In the genomic region with DNA sequence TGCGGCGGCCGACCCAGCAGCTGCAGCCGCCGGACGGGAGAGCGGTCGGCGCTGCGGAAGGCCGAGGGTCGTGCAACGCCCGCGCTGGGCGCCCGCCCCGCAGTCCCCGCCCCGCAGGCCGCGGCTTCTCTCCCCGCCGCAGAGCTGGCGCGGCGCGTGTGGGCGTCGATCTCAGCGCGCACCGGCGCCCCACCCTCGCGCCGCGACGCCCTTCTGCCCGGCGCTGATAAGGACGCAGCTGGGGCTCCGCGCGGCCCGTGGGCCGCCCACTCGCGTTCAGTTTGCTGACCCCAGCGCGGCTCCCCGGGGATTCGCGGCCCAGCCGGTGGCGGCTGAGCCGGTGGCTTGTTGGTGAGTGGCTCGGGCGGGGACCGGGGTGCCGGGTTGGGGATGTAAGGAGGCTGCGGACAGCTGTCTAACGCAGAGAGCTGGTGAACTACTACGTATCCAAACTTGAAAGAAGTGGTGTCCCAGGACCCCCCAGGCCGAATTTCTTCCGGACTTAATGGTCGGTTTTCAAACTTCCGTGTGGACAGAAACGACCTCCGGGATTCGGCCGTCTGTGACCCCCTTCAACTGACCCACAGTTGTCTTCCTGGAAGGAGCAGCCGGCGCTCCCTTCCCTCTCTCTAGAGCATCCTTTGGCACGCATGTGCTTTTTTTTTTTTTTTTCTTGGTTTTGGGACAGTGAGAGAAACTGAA, we compare ENCODE assay signal across 8 cellular contexts. TPM values are rescaled to one million over a fixed set of nuclear protein-coding genes. Genes with fewer than 3 reads are reported as not detected.
DNase-seq lines count a peak whose midpoint lies in the region; ATAC-seq, FAIRE-seq and TF ChIP-seq lines count a peak whose summit lies in the region.

No MANE protein-coding gene starts in this region.

- TF ChIP-seq CTCF in Caco-2 (IDR thresholded peaks at IDR 0.05; ENCODE audit: insufficient read depth in 1 of 2, low read depth in 1 of 2, low read length in 1 of 2, severe bottlenecking in 1 of 2, unreplicated experiment in 1 of 2) (no peak), liver (IDR thresholded peaks at IDR 0.05; ENCODE audit: low read depth, low read length, missing input control) (no peak)

- POLR2A ChIA-PET in Caco-2 (lab: Charles Lee): no interaction called here

- peaks cover 7% of the 10 kb centered on the region for H3K4me1 Mint-ChIP-seq in Caco-2 (ENCODE audit: low read depth, unreplicated experiment)
- peaks cover 21% of the 10 kb centered on the region for H3K4me1 Mint-ChIP-seq in dendritic cell treated with granulocyte-macrophage colony-stimulating factor and Interleukin-4, amounts not matched to agents 40 ng/mL and 50 ng/mL, for 4 days (ENCODE audit: low read depth)
- H3K4me1 Mint-ChIP-seq in stimulated activated effector memory CD8-positive, alpha-beta T cell treated with anti-CD3 and anti-CD28 coated beads, Interleukin-12 subunit alpha, Interleukin-12 subunit beta, amount 100 ng/mL, for 72 hours: peaks cover 24% of the 10 kb centered on the region

- FAIRE-seq in H54 (lab: Jason Lieb, UNC): no peak

- peaks cover 14% of the 10 kb centered on the region for H3K36me3 Mint-ChIP-seq in Caco-2 (ENCODE audit: insufficient read depth, unreplicated experiment)
- no peaks in the 10 kb centered on the region for H3K36me3 Mint-ChIP-seq in dendritic cell treated with granulocyte-macrophage colony-stimulating factor and Interleukin-4, amounts not matched to agents 40 ng/mL and 50 ng/mL, for 4 days (ENCODE audit: low read depth)
- H3K36me3 Mint-ChIP-seq in stimulated activated effector memory CD8-positive, alpha-beta T cell treated with anti-CD3 and anti-CD28 coated beads, Interleukin-12 subunit alpha, Interleukin-12 subunit beta, amount 100 ng/mL, for 72 hours: peaks cover 7% of the 10 kb centered on the region

- peak; percentile 60 for ATAC-seq in stimulated activated effector memory CD8-positive, alpha-beta T cell treated with anti-CD3 and anti-CD28 coated beads, Interleukin-12 subunit alpha, Interleukin-12 subunit beta, amount 100 ng/mL, for 72 hours
- no peak for ATAC-seq in HG03442 (IDR thresholded peaks at IDR 0.05; ENCODE audit: unreplicated experiment)
- ATAC-seq in GM19395 (IDR thresholded peaks at IDR 0.05; ENCODE audit: unreplicated experiment): no peak

- H3K27me3 ChIP-seq in Caco-2 (replicated peaks; ENCODE audit: control insufficient read depth, insufficient read depth, low read length) (no peaks in the 10 kb centered on the region; the same call in 1 of the 2 replicates), SJSA1 (replicated peaks) (peaks cover 79% of the 10 kb centered on the region), liver (ENCODE audit: control insufficient read depth in 4 of 4, insufficient read depth in 4 of 4, low read length in 3 of 4) (peaks cover 0 to 5% (median 2%) of the 10 kb centered on the region in 4 donors)

- no peak overlapping the region for H3K27ac Mint-ChIP-seq in Caco-2 (ENCODE audit: unreplicated experiment)
- H3K27ac Mint-ChIP-seq in dendritic cell treated with granulocyte-macrophage colony-stimulating factor and Interleukin-4, amounts not matched to agents 40 ng/mL and 50 ng/mL, for 4 days: no peak overlapping the region
- no peak overlapping the region for H3K27ac Mint-ChIP-seq in stimulated activated effector memory CD8-positive, alpha-beta T cell treated with anti-CD3 and anti-CD28 coated beads, Interleukin-12 subunit alpha, Interleukin-12 subunit beta, amount 100 ng/mL, for 72 hours

- DNase-seq in Caco-2 (peak in 1 of 2 experiments; percentile 28), H54 (ENCODE audit: insufficient read length, low spot score) (peak; percentile 31), SJSA1 (ENCODE audit: low read depth in 1 of 2, low spot score in 2 of 2) (peak in 1 of 2 experiments; percentile 52)
- peak in 1 of 2 donors; percentile 59 for DNase-seq in stimulated activated effector memory CD8-positive, alpha-beta T cell treated with anti-CD3 and anti-CD28 coated beads, Interleukin-12 subunit alpha, Interleukin-12 subunit beta, amount 100 ng/mL, for 72 hours (ENCODE audit: low spot score in 2 of 2)

- H3K4me1 ChIP-seq in Caco-2 (no peaks in the 10 kb centered on the region), SJSA1 (replicated peaks) (peaks cover 21% of the 10 kb centered on the region), liver (ENCODE audit: control insufficient read depth in 4 of 4, insufficient read depth in 4 of 4, low read length in 3 of 4) (peaks cover 15 to 31% (median 26%) of the 10 kb centered on the region in 4 donors)

- peaks cover 4% of the 10 kb centered on the region for H3K27me3 Mint-ChIP-seq in Caco-2 (ENCODE audit: insufficient read depth, unreplicated experiment)
- peaks cover 73% of the 10 kb centered on the region for H3K27me3 Mint-ChIP-seq in dendritic cell treated with granulocyte-macrophage colony-stimulating factor and Interleukin-4, amounts not matched to agents 40 ng/mL and 50 ng/mL, for 4 days

- no peak for TF ChIP-seq RAD21 in liver (IDR thresholded peaks at IDR 0.05)

- peak overlapping the region; percentile 71 for H3K4me3 Mint-ChIP-seq in Caco-2 (ENCODE audit: unreplicated experiment)
- H3K4me3 Mint-ChIP-seq in dendritic cell treated with granulocyte-macrophage colony-stimulating factor and Interleukin-4, amounts not matched to agents 40 ng/mL and 50 ng/mL, for 4 days: peak overlapping the region; percentile 66
- H3K4me3 Mint-ChIP-seq in stimulated activated effector memory CD8-positive, alpha-beta T cell treated with anti-CD3 and anti-CD28 coated beads, Interleukin-12 subunit alpha, Interleukin-12 subunit beta, amount 100 ng/mL, for 72 hours: peak overlapping the region; percentile 64

- H3K27ac ChIP-seq in SJSA1 (no peak overlapping the region), liver (ENCODE audit: low read depth in 1 of 2, low read length in 2 of 2) (no peak overlapping the region)

- no TSS peak for BruUV-seq in Caco-2 (replicated peaks; lab: Mats Ljungman, UMichigan)

- CTCF ChIA-PET in Caco-2 (lab: Charles Lee): no interaction called here

- H3K4me3 ChIP-seq in Caco-2 (ENCODE audit: low read depth, low read length) (peak overlapping the region; percentile 60), SJSA1 (peak overlapping the region; percentile 43), liver (ENCODE audit: low read depth in 1 of 3, low read length in 3 of 3) (peak overlapping the region in 2 of 3 donors; percentile 59 to 70)

- intact Hi-C loops in Caco-2 (cut with micrococcal nuclease; ENCODE audit: unreplicated experiment): loop anchor here (5.0 kb wide), 4 partner anchors 60 to 145 kb away; no protein-coding TSS in a partner anchor
- intact Hi-C loops in dendritic cell treated with granulocyte-macrophage colony-stimulating factor and Interleukin-4, amounts not matched to agents 40 ng/mL and 50 ng/mL, for 4 days (cut with micrococcal nuclease): no loop called here

- TF ChIP-seq POLR2A in H54 (IDR thresholded peaks at IDR 0.05; ENCODE audit: low read depth, low read length): 0 out of 2 replicates have a peak, but pooled peaks have one; percentile 25

- H3K9ac ChIP-seq in liver (ENCODE audit: low read depth in 1 of 2, low read length in 2 of 2): no peak overlapping the region

- no peaks in the 10 kb centered on the region for H3K9me3 Mint-ChIP-seq in Caco-2 (ENCODE audit: unreplicated experiment)
- no peaks in the 10 kb centered on the region for H3K9me3 Mint-ChIP-seq in dendritic cell treated with granulocyte-macrophage colony-stimulating factor and Interleukin-4, amounts not matched to agents 40 ng/mL and 50 ng/mL, for 4 days
- H3K9me3 Mint-ChIP-seq in stimulated activated effector memory CD8-positive, alpha-beta T cell treated with anti-CD3 and anti-CD28 coated beads, Interleukin-12 subunit alpha, Interleukin-12 subunit beta, amount 100 ng/mL, for 72 hours: no peaks in the 10 kb centered on the region

- H3K36me3 ChIP-seq in Caco-2 (ENCODE audit: control insufficient read depth, insufficient read depth, low read length): no peaks in the 10 kb centered on the region
- H3K36me3 ChIP-seq in SJSA1: no peaks in the 10 kb centered on the region
- H3K36me3 ChIP-seq in liver (ENCODE audit: control insufficient read depth in 4 of 4, insufficient read depth in 3 of 4, low read depth in 1 of 4, low read length in 3 of 4): no peaks in the 10 kb centered on the region

- 1% methylated on average over 75 of the region's 75 CpGs for WGBS in liver

- H3K9me3 ChIP-seq in Caco-2: no peaks in the 10 kb centered on the region
- peaks cover 8% of the 10 kb centered on the region; the same call in 1 of the 2 replicates for H3K9me3 ChIP-seq in SJSA1 (replicated peaks)
- no peaks in the 10 kb centered on the region for H3K9me3 ChIP-seq in liver (ENCODE audit: control insufficient read depth in 4 of 4, low read length in 3 of 4)

TF ChIP-seq in liver, 16 proteins besides CTCF, POLR2A, EP300 and RAD21 (continues in another document):
- TF ChIP-seq, protein P1, sequence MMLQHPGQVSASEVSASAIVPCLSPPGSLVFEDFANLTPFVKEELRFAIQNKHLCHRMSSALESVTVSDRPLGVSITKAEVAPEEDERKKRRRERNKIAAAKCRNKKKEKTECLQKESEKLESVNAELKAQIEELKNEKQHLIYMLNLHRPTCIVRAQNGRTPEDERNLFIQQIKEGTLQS (IDR thresholded peaks at IDR 0.05): no peak
- no peak for TF ChIP-seq YY1 (IDR thresholded peaks at IDR 0.05)
- TF ChIP-seq FOXA2 (IDR thresholded peaks at IDR 0.05): no peak
- TF ChIP-seq, protein P2, sequence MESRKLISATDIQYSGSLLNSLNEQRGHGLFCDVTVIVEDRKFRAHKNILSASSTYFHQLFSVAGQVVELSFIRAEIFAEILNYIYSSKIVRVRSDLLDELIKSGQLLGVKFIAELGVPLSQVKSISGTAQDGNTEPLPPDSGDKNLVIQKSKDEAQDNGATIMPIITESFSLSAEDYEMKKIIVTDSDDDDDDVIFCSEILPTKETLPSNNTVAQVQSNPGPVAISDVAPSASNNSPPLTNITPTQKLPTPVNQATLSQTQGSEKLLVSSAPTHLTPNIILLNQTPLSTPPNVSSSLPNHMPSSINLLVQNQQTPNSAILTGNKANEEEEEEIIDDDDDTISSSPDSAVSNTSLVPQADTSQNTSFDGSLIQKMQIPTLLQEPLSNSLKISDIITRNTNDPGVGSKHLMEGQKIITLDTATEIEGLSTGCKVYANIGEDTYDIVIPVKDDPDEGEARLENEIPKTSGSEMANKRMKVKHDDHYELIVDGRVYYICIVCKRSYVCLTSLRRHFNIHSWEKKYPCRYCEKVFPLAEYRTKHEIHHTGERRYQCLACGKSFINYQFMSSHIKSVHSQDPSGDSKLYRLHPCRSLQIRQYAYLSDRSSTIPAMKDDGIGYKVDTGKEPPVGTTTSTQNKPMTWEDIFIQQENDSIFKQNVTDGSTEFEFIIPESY (IDR thresholded peaks at IDR 0.05): no peak
- TF ChIP-seq NR2F2 (IDR thresholded peaks at IDR 0.05): no peak
- no peak for TF ChIP-seq RXRA (IDR thresholded peaks at IDR 0.05)

RNA-seq across cellular contexts. Expression of a gene that starts 1.6 kb away (rescaled TPM):
- total RNA-seq in Caco-2 (2022) (1.4 and 1.5 TPM in 2 replicates), liver (10 to 100 TPM in 1 of 2 donors, under 1 TPM in 1; 0.17 to 33.0 TPM)
- 0.03 TPM in 1 of 2 replicates, not detected in the other for total RNA-seq in SJSA1 (2014; rRNA removed; shearing (Covaris generic))
- under 1 TPM; 0.06 TPM for polyA plus RNA-seq in liver
